ENCODE assay signal across 11 cellular contexts in the genomic region with DNA sequence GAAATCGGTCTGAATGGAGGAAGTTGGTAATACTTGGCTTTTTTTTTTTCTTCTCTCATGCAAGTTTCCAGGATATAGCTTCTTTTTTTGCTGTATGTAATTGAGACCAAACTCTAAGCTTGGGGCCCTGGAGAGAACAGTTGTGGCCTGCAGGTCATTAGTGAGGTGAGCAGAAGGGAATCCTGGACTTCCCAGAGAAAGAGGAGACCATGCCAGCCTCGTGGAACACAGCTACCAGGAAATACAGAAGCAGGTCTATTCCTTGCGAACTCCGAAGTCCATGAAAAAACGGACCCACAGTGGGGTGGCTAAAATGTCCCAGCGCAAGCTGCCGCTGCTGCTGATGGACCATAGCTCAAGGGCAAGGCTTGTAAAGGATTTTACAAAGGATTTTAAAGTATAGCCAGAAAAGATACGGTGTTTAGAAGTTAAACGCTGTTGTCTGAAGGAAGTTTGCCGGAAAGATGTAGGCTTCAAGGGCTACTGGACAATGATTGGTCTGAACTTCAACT.
DNase-seq lines count a peak whose midpoint lies in the region; ATAC-seq, FAIRE-seq and TF ChIP-seq lines count a peak whose summit lies in the region.
"Had no signal": no experiment of that assay in that cellular context is flagged by ENCODE, and none has a peak within 500 bp of the region (broad histone marks: within the 10 kb centered on the region; RNA-seq: fewer than 3 reads in every experiment).

No MANE protein-coding gene starts in this region.

- H3K9me3 ChIP-seq in kidney (ENCODE audit: control insufficient read depth in 1 of 2, low read length in 2 of 2) = no peaks in the 10 kb centered on the region

- H3K4me3 ChIP-seq in GM23338 (peak overlapping the region; percentile 35), kidney (ENCODE audit: low read length in 2 of 2) (peak overlapping the region; percentile 40 to 52)

- ATAC-seq in GM23338 = no peak
- ATAC-seq in WTC11 = no peak
- ATAC-seq in GM18498 (IDR thresholded peaks at IDR 0.05; ENCODE audit: unreplicated experiment) = no peak
- ATAC-seq in GM18870 (IDR thresholded peaks at IDR 0.05; ENCODE audit: unreplicated experiment) = no peak
- no peak for ATAC-seq in HG03025 (IDR thresholded peaks at IDR 0.05; ENCODE audit: low FRiP score, unreplicated experiment)

- intact Hi-C loops in kidney (cut with DNase I) = no loop called here

- no peak overlapping the region for H3K9ac ChIP-seq in kidney (ENCODE audit: low read length in 2 of 2)

- POLR2A ChIA-PET in WTC11 (lab: Charles Lee) = interaction anchor here (0.8 to 1.1 kb wide), 2 partner anchors 10 to 22 kb away, joined by 3 to 4 read pairs; no protein-coding TSS in a partner anchor

- H3K9me3 Mint-ChIP-seq in GM23338 (no peaks in the 10 kb centered on the region), WTC11 (no peaks in the 10 kb centered on the region)
- H3K9me3 Mint-ChIP-seq: activated naive CD4-positive, alpha-beta T cell treated with anti-CD3 and anti-CD28 coated beads, Interleukin-2, amount 50 U/mL, for 24 hours had no signal

- peaks cover 54% of the 10 kb centered on the region for H3K79me2 ChIP-seq in GM23338 (replicated peaks; ENCODE audit: insufficient read depth)

- TF ChIP-seq CTCF in GM23338 (conservative IDR thresholded peaks at IDR 0.05; ENCODE audit: low read depth in 2 of 2) (no peak), WTC11 (IDR thresholded peaks at IDR 0.05) (no peak), kidney (IDR thresholded peaks at IDR 0.05; ENCODE audit: borderline replicate concordance, extremely low read depth, insufficient read depth) (no peak)

- H3K4me1 ChIP-seq in GM23338 (ENCODE audit: insufficient read depth) = peaks cover 89% of the 10 kb centered on the region
- peaks cover 3 to 5% of the 10 kb centered on the region in 2 donors for H3K4me1 ChIP-seq in kidney (ENCODE audit: control insufficient read depth in 1 of 2, insufficient read depth in 1 of 2, low read depth in 1 of 2, low read length in 2 of 2)

- FAIRE-seq in kidney (lab: Jason Lieb, UNC) = no peak

- peak overlapping the region; percentile 44; the same call in 2 of the 3 replicates for H3K4me3 Mint-ChIP-seq in GM23338
- peak overlapping the region; percentile 50 for H3K4me3 Mint-ChIP-seq in WTC11

- peak overlapping the region; percentile 65 for H3K4me2 ChIP-seq in GM23338

- H3K36me3 Mint-ChIP-seq in GM23338 (ENCODE audit: low read depth) = no peaks in the 10 kb centered on the region
- H3K36me3 Mint-ChIP-seq in WTC11 = no peaks in the 10 kb centered on the region

- H3K27ac ChIP-seq in GM23338 (ENCODE audit: low read depth) (no peak overlapping the region), kidney (ENCODE audit: low read depth in 2 of 2, low read length in 2 of 2) (peak overlapping the region; percentile 35 to 57)

- H3K27me3 ChIP-seq in GM23338 (ENCODE audit: insufficient read depth) = peaks cover 13% of the 10 kb centered on the region; the same call in 1 of the 2 replicates

- H3F3A ChIP-seq in GM23338 (replicated peaks; ENCODE audit: low read depth) = no peaks in the 10 kb centered on the region

- DNase-seq in GM23338 (ENCODE audit: low spot score) (no peak), WTC11 (ENCODE audit: low spot score) (no peak), kidney (no peak), renal cortical epithelial cell (ENCODE audit: low read depth) (peak; percentile 40)
- DNase-seq: GF-D8, Karpas-422, T1000 had no signal

- H3K27ac Mint-ChIP-seq in GM23338 = no peak overlapping the region
- no peak overlapping the region for H3K27ac Mint-ChIP-seq in WTC11

- CTCF ChIA-PET in WTC11 (lab: Charles Lee) = interaction anchor here (0.6 to 3.0 kb wide), 3 partner anchors 75 to 119 kb away, joined by 3 to 12 read pairs (median 4); no protein-coding TSS in a partner anchor

- H3K36me3 ChIP-seq in GM23338 (ENCODE audit: insufficient read depth) (no peaks in the 10 kb centered on the region), kidney (ENCODE audit: control insufficient read depth in 1 of 2, insufficient read depth in 2 of 2, low read length in 2 of 2) (no peaks in the 10 kb centered on the region)

- H3K27me3 Mint-ChIP-seq in GM23338 (ENCODE audit: insufficient read depth, low read depth, poor library complexity) = peaks cover 4% of the 10 kb centered on the region
- peaks cover 52% of the 10 kb centered on the region for H3K27me3 Mint-ChIP-seq in WTC11 (ENCODE audit: low read depth)
- H3K27me3 Mint-ChIP-seq: activated naive CD4-positive, alpha-beta T cell treated with anti-CD3 and anti-CD28 coated beads, Interleukin-2, amount 50 U/mL, for 24 hours had no signal

- no peak overlapping the region for H2AFZ ChIP-seq in GM23338

- H4K20me1 ChIP-seq in GM23338 (replicated peaks; ENCODE audit: insufficient read depth) = no peaks in the 10 kb centered on the region

- H3K4me1 Mint-ChIP-seq in GM23338 (peaks cover 62% of the 10 kb centered on the region), WTC11 (peaks cover 80% of the 10 kb centered on the region)

- no peaks in the 10 kb centered on the region for H3K9me2 ChIP-seq in GM23338 (ENCODE audit: insufficient read depth)

TF ChIP-seq in GM23338, 12 proteins besides CTCF, POLR2A, EP300 and RAD21 (continues in another document):
- TF ChIP-seq STAT1 (IDR thresholded peaks at IDR 0.05; ENCODE audit: unreplicated experiment) (no peak), ZNF331 (CRISPR knock-in tag; IDR thresholded peaks at IDR 0.05; ENCODE audit: low read depth) (no peak)
- TF ChIP-seq, protein P1, sequence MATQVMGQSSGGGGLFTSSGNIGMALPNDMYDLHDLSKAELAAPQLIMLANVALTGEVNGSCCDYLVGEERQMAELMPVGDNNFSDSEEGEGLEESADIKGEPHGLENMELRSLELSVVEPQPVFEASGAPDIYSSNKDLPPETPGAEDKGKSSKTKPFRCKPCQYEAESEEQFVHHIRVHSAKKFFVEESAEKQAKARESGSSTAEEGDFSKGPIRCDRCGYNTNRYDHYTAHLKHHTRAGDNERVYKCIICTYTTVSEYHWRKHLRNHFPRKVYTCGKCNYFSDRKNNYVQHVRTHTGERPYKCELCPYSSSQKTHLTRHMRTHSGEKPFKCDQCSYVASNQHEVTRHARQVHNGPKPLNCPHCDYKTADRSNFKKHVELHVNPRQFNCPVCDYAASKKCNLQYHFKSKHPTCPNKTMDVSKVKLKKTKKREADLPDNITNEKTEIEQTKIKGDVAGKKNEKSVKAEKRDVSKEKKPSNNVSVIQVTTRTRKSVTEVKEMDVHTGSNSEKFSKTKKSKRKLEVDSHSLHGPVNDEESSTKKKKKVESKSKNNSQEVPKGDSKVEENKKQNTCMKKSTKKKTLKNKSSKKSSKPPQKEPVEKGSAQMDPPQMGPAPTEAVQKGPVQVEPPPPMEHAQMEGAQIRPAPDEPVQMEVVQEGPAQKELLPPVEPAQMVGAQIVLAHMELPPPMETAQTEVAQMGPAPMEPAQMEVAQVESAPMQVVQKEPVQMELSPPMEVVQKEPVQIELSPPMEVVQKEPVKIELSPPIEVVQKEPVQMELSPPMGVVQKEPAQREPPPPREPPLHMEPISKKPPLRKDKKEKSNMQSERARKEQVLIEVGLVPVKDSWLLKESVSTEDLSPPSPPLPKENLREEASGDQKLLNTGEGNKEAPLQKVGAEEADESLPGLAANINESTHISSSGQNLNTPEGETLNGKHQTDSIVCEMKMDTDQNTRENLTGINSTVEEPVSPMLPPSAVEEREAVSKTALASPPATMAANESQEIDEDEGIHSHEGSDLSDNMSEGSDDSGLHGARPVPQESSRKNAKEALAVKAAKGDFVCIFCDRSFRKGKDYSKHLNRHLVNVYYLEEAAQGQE (IDR thresholded peaks at IDR 0.05; ENCODE audit: unreplicated experiment) = no peak

TF ChIP-seq in WTC11, 78 proteins besides CTCF, POLR2A, EP300 and RAD21 (continues in another document):
- TF ChIP-seq NFATC4 (CRISPR knock-in tag; IDR thresholded peaks at IDR 0.05) (no peak), ZNF121 (CRISPR knock-in tag; IDR thresholded peaks at IDR 0.05) (no peak)
- TF ChIP-seq, protein P2, sequence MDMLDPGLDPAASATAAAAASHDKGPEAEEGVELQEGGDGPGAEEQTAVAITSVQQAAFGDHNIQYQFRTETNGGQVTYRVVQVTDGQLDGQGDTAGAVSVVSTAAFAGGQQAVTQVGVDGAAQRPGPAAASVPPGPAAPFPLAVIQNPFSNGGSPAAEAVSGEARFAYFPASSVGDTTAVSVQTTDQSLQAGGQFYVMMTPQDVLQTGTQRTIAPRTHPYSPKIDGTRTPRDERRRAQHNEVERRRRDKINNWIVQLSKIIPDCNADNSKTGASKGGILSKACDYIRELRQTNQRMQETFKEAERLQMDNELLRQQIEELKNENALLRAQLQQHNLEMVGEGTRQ (CRISPR knock-in tag; IDR thresholded peaks at IDR 0.05) = no peak
- TF ChIP-seq, protein P3, sequence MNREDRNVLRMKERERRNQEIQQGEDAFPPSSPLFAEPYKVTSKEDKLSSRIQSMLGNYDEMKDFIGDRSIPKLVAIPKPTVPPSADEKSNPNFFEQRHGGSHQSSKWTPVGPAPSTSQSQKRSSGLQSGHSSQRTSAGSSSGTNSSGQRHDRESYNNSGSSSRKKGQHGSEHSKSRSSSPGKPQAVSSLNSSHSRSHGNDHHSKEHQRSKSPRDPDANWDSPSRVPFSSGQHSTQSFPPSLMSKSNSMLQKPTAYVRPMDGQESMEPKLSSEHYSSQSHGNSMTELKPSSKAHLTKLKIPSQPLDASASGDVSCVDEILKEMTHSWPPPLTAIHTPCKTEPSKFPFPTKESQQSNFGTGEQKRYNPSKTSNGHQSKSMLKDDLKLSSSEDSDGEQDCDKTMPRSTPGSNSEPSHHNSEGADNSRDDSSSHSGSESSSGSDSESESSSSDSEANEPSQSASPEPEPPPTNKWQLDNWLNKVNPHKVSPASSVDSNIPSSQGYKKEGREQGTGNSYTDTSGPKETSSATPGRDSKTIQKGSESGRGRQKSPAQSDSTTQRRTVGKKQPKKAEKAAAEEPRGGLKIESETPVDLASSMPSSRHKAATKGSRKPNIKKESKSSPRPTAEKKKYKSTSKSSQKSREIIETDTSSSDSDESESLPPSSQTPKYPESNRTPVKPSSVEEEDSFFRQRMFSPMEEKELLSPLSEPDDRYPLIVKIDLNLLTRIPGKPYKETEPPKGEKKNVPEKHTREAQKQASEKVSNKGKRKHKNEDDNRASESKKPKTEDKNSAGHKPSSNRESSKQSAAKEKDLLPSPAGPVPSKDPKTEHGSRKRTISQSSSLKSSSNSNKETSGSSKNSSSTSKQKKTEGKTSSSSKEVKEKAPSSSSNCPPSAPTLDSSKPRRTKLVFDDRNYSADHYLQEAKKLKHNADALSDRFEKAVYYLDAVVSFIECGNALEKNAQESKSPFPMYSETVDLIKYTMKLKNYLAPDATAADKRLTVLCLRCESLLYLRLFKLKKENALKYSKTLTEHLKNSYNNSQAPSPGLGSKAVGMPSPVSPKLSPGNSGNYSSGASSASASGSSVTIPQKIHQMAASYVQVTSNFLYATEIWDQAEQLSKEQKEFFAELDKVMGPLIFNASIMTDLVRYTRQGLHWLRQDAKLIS (CRISPR knock-in tag; IDR thresholded peaks at IDR 0.05; ENCODE audit: borderline replicate concordance) = no peak
